Comparison of ENCODE assay signal across 20 cellular contexts in the genomic region with DNA sequence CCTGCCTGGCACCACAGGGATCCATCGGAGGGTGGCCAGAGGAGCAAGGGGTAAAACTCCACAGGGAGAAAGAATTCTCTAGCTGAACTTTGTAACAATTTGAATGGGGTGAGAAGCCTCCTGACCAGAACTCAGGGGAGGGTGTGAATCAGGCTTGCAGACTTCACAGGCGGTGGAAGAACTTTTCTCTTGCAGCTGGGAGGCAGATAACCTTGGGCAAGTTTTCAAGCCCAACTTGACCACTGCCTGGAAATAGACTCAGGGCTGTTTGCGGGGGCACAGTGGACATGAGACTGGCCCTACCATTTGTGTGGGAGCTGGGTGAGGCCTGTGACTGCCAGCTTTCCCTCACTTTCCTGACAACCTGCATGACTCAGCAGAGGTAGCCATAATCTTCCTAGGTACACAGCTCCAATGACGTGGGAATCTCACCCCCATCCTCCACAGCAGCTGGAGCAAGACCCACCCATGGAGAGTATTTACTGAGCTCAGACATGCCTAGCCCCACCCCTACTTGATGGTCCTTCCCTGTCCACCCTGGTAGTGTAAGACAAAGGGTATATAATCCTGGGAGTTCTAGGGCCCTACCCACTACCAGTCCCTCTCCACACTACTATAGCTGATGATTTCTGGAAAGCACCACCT.
DNase-seq lines count a peak whose midpoint lies in the region; FAIRE-seq and TF ChIP-seq lines count a peak whose summit lies in the region.
"Had no signal": no experiment of that assay in that cellular context is flagged by ENCODE, and none has a peak within 500 bp of the region (broad histone marks: within the 10 kb centered on the region; RNA-seq: fewer than 3 reads in every experiment).

No MANE protein-coding gene starts in this region.

- H3K27me3 ChIP-seq in small intestine (ENCODE audit: control insufficient read depth in 2 of 2, insufficient read depth in 2 of 2, low read length in 2 of 2) (no peaks in the 10 kb centered on the region), esophagus squamous epithelium (no peaks in the 10 kb centered on the region)
- H3K27me3 ChIP-seq: thyroid gland had no signal

- H3K36me3 ChIP-seq in small intestine (ENCODE audit: control insufficient read depth in 2 of 2, insufficient read depth in 2 of 2, low read length in 2 of 2), result no peaks in the 10 kb centered on the region
- H3K36me3 ChIP-seq in esophagus squamous epithelium, result no peaks in the 10 kb centered on the region
- H3K36me3 ChIP-seq: lower lobe of right lung, thyroid gland had no signal

- H3K27ac ChIP-seq in small intestine (ENCODE audit: low read depth in 1 of 2, low read length in 1 of 2), result peak overlapping the region in 1 of 2 donors; percentile 61
- H3K27ac ChIP-seq in esophagus squamous epithelium, result no peak overlapping the region
- H3K27ac ChIP-seq: lower lobe of right lung, thyroid gland had no signal

- H3K4me1 ChIP-seq in small intestine (ENCODE audit: control insufficient read depth in 2 of 2, insufficient read depth in 1 of 2, low read depth in 1 of 2, low read length in 1 of 2), result no peaks in the 10 kb centered on the region
- no peaks in the 10 kb centered on the region for H3K4me1 ChIP-seq in esophagus squamous epithelium
- H3K4me1 ChIP-seq: lower lobe of right lung, thyroid gland had no signal

- no peak for TF ChIP-seq POLR2A in esophagus squamous epithelium (IDR thresholded peaks at IDR 0.05)

- intact Hi-C loops in esophagus squamous epithelium (cut with DNase I), result no loop called here

- TF ChIP-seq CTCF in epithelial cell of esophagus (IDR thresholded peaks at IDR 0.05; ENCODE audit: insufficient read depth, low read depth, low read length, missing control alignments), result no peak
- TF ChIP-seq CTCF in esophagus squamous epithelium (IDR thresholded peaks at IDR 0.05), result no peak

- WGBS in small intestine, 3 donors, result 61 to 79% (median 66%) methylated on average over 2 to 4 of the region's 4 CpGs
- 67 to 83% methylated on average over 1 to 4 of the region's 4 CpGs for WGBS in esophagus squamous epithelium, 2 donors

- FAIRE-seq in small intestine (lab: Jason Lieb, UNC), result no peak
- FAIRE-seq: H1 had no signal

- H3K9me3 ChIP-seq in small intestine (ENCODE audit: control insufficient read depth, low read depth) (no peaks in the 10 kb centered on the region), esophagus squamous epithelium (no peaks in the 10 kb centered on the region)
- H3K9me3 ChIP-seq: lower lobe of right lung, thyroid gland had no signal

- DNase-seq in NCI-H2107 treated with DMSO at 0.1 percent for 48 hours (lab: John Stamatoyannopoulos, UW; ENCODE audit: unreplicated experiment), result peak; percentile 42
- DNase-seq in NCI-H2107 (lab: John Stamatoyannopoulos, UW), result no peak
- peak; percentile 40 for DNase-seq in NCI-H510A (lab: John Stamatoyannopoulos, UW)
- DNase-seq in epithelial cell of esophagus (ENCODE audit: low read depth), result peak; percentile 84
- peak; percentile 73 for DNase-seq in small intestine
- no peak for DNase-seq in esophagus squamous epithelium (lab: John Stamatoyannopoulos, UW)
- no peak for DNase-seq in cerebellar cortex (ENCODE audit: low spot score)
- DNase-seq in dermis blood vessel endothelial cell, result no peak
- DNase-seq: activated CD4-positive, alpha-beta T cell treated with anti-CD3 and anti-CD28 coated beads, Interleukin-2, amount 50 U/mL, for 48 hours; activated naive CD4-positive, alpha-beta T cell treated with anti-CD3 and anti-CD28 coated beads, Interleukin-2, amount 50 U/mL, for 16 hours; C1 segment of cervical spinal cord; cortex of kidney; DMS79; lower lobe of right lung; naive thymus-derived CD8-positive, alpha-beta T cell; NCI-H1694 treated with DMSO at 0.1 percent for 48 hours; NCI-H774; posterior cingulate gyrus; thyroid gland had no signal

- H3K4me3 ChIP-seq in epithelial cell of esophagus (ENCODE audit: low read length) (no peak overlapping the region), small intestine (ENCODE audit: low read depth in 1 of 2, low read length in 2 of 2) (no peak overlapping the region), esophagus squamous epithelium (no peak overlapping the region)
- H3K4me3 ChIP-seq: lower lobe of right lung, thyroid gland had no signal

Comparison
In these comparisons a context has a peak if more than half of its experiments do, and no peak if none do; other contexts are left out.
1. DNase-seq: peak in NCI-H2107 treated with DMSO at 0.1 percent for 48 hours (single experiment), NCI-H510A (single experiment), epithelial cell of esophagus (single experiment) and small intestine (single experiment); none in NCI-H2107 (single experiment), esophagus squamous epithelium (single experiment), cerebellar cortex (single experiment) and dermis blood vessel endothelial cell (single experiment).